Comparison of ENCODE assay signal across 13 cellular contexts in genomic region chr11:64990222-64990918, GRCh38. TPM values are rescaled to one million over a fixed set of nuclear protein-coding genes. Genes with fewer than 3 reads are reported as not detected.
DNase-seq lines count a peak whose midpoint lies in the region; ATAC-seq and TF ChIP-seq lines count a peak whose summit lies in the region.
"Had no signal": no experiment of that assay in that cellular context is flagged by ENCODE, and none has a peak within 500 bp of the region (broad histone marks: within the 10 kb centered on the region; RNA-seq: fewer than 3 reads in every experiment).

No MANE protein-coding gene starts in this region.

- H3K27me3 Mint-ChIP-seq in CD4-positive, alpha-beta memory T cell, result peaks cover 0 to 3% of the 10 kb centered on the region in 2 donors
- peaks cover 6% of the 10 kb centered on the region for H3K27me3 Mint-ChIP-seq in neural progenitor cell (ENCODE audit: insufficient read depth, low read depth)

- H3K36me3 ChIP-seq in CD4-positive, alpha-beta memory T cell (ENCODE audit: insufficient read depth, low read length), result no peaks in the 10 kb centered on the region
- no peaks in the 10 kb centered on the region for H3K36me3 ChIP-seq in neural progenitor cell

- H3K4me3 Mint-ChIP-seq in CD4-positive, alpha-beta memory T cell, result peak overlapping the region in 5 of 8 donors; percentile 30 to 74 (median 66)
- H3K4me3 Mint-ChIP-seq in neural progenitor cell, result no peak overlapping the region

- no peaks in the 10 kb centered on the region for H3K9me3 Mint-ChIP-seq in CD4-positive, alpha-beta memory T cell
- H3K9me3 Mint-ChIP-seq in neural progenitor cell, result peaks cover 2% of the 10 kb centered on the region

- H3K36me3 Mint-ChIP-seq in CD4-positive, alpha-beta memory T cell, result no peaks in the 10 kb centered on the region
- no peaks in the 10 kb centered on the region for H3K36me3 Mint-ChIP-seq in neural progenitor cell

- no peaks in the 10 kb centered on the region for H3F3A ChIP-seq in neural progenitor cell (ENCODE audit: low read depth)

- no peak overlapping the region for H3K4me2 ChIP-seq in neural progenitor cell
- H3K4me2 ChIP-seq: PC-9 had no signal

- H3K79me2 ChIP-seq in neural progenitor cell (ENCODE audit: low read depth), result no peaks in the 10 kb centered on the region

- no peak overlapping the region for H2AFZ ChIP-seq in neural progenitor cell (replicated peaks)
- H2AFZ ChIP-seq: PC-9 had no signal

- H3K4me1 ChIP-seq in CD4-positive, alpha-beta memory T cell (ENCODE audit: insufficient read depth, low read length), result peaks cover 16% of the 10 kb centered on the region
- no peaks in the 10 kb centered on the region for H3K4me1 ChIP-seq in neural progenitor cell

- TF ChIP-seq CTCF in fibroblast of pulmonary artery (IDR thresholded peaks at IDR 0.05; ENCODE audit: low read length, missing control alignments), result no peak
- TF ChIP-seq CTCF in neural progenitor cell (IDR thresholded peaks at IDR 0.05), result no peak

- POLR2A ChIA-PET in CD4-positive, alpha-beta memory T cell (lab: Charles Lee; ENCODE audit: partially characterized antibody), result no interaction called here

- peak overlapping the region in 5 of 7 donors; percentile 13 to 69 (median 47) for H3K27ac Mint-ChIP-seq in CD4-positive, alpha-beta memory T cell
- H3K27ac Mint-ChIP-seq in neural progenitor cell, result peak overlapping the region; percentile 36

- no peaks in the 10 kb centered on the region for H3K9me3 ChIP-seq in CD4-positive, alpha-beta memory T cell (ENCODE audit: control insufficient read depth in 1 of 2, low read length in 2 of 2)
- no peaks in the 10 kb centered on the region for H3K9me3 ChIP-seq in neural progenitor cell (ENCODE audit: low read depth)

- H3K4me3 ChIP-seq in CD4-positive, alpha-beta memory T cell (ENCODE audit: low read length in 2 of 2), result no peak overlapping the region
- H3K4me3 ChIP-seq in fibroblast of pulmonary artery (replicated peaks; ENCODE audit: low read depth, low read length) (no peak overlapping the region), neural progenitor cell (no peak overlapping the region)
- H3K4me3 ChIP-seq: PC-9 had no signal

- H3K9ac ChIP-seq in neural progenitor cell, result no peak overlapping the region

- no peak for ATAC-seq in HG02588 (IDR thresholded peaks at IDR 0.05; ENCODE audit: unreplicated experiment)
- no peak for ATAC-seq in HG02642 (IDR thresholded peaks at IDR 0.05; ENCODE audit: poor library complexity, unreplicated experiment)

- no peak overlapping the region for H3K27ac ChIP-seq in CD4-positive, alpha-beta memory T cell (ENCODE audit: low read depth, low read length)
- H3K27ac ChIP-seq in neural progenitor cell, result no peak overlapping the region
- H3K27ac ChIP-seq: PC-9 had no signal

- no peaks in the 10 kb centered on the region for H4K20me1 ChIP-seq in neural progenitor cell (ENCODE audit: low read depth)

- no peak for DNase-seq in CD4-positive, alpha-beta memory T cell
- DNase-seq in NOMO-1 treated with dmso at 0.1 percent for 144 hours (lab: John Stamatoyannopoulos, UW; ENCODE audit: unreplicated experiment) (peak; percentile 29), fibroblast of pulmonary artery (ENCODE audit: low read depth) (peak; percentile 53), neural progenitor cell (ENCODE audit: low spot score) (no peak), NCI-H1105 treated with DMSO at 0.1 percent for 48 hours (lab: John Stamatoyannopoulos, UW) (no peak), HCEC 1CT (no peak)
- DNase-seq: COR-L47; KG1; kidney glomerular epithelial cell; PC-9; stimulated activated CD4-positive, alpha-beta T cell treated with anti-CD3 and anti-CD28 coated beads, Interleukin-4, amount 100 ng/mL, for 1 hour had no signal

- H3K27me3 ChIP-seq in CD4-positive, alpha-beta memory T cell (ENCODE audit: insufficient read depth, low read length), result no peaks in the 10 kb centered on the region
- no peaks in the 10 kb centered on the region for H3K27me3 ChIP-seq in neural progenitor cell

- CTCF ChIA-PET in CD4-positive, alpha-beta memory T cell (lab: Charles Lee; ENCODE audit: partially characterized antibody), result no interaction called here

- peaks cover 8 to 25% (median 16%) of the 10 kb centered on the region in 4 donors for H3K4me1 Mint-ChIP-seq in CD4-positive, alpha-beta memory T cell
- peaks cover 6% of the 10 kb centered on the region for H3K4me1 Mint-ChIP-seq in neural progenitor cell

- intact Hi-C loops in CD4-positive, alpha-beta memory T cell (cut with micrococcal nuclease), result no loop called here

RNA-seq across cellular contexts. Expression of gene BATF2, which starts 6.4 kb away (rescaled TPM):
- total RNA-seq in CD4-positive, alpha-beta memory T cell, result under 1 TPM in 1 of 2 experiments, not detected in 1; 0.17 TPM
- not detected for polyA plus RNA-seq in CD4-positive, alpha-beta memory T cell
- 0.28 TPM in 1 of 2 replicates, not detected in the other for total RNA-seq in neural progenitor cell (ENCODE audit: low replicate concordance)

RNA-seq across cellular contexts. Expression of gene MAJIN, which starts 18.5 kb away (rescaled TPM):
- under 1 TPM; 0.44 to 0.91 TPM for total RNA-seq in CD4-positive, alpha-beta memory T cell
- not detected for polyA plus RNA-seq in CD4-positive, alpha-beta memory T cell
- 0.06 TPM in 1 of 2 replicates, not detected in the other for total RNA-seq in neural progenitor cell (ENCODE audit: low replicate concordance)

RNA-seq across cellular contexts. Expression of gene ARL2, which starts 23.6 kb away (rescaled TPM):
- total RNA-seq in CD4-positive, alpha-beta memory T cell, result 10 to 100 TPM; 30.6 to 32.3 TPM
- polyA plus RNA-seq in CD4-positive, alpha-beta memory T cell, result 100 to 1,000 TPM in 1 of 2 donors, 10 to 100 TPM in 1; 83.5 to 114 TPM
- 171 and 287 TPM in 2 replicates for total RNA-seq in neural progenitor cell (ENCODE audit: low replicate concordance)

RNA-seq across cellular contexts. Expression of gene SNX15, which starts 36.9 kb away (rescaled TPM):
- 10 to 100 TPM; 24.5 to 26.7 TPM for total RNA-seq in CD4-positive, alpha-beta memory T cell
- polyA plus RNA-seq in CD4-positive, alpha-beta memory T cell, result 10 to 100 TPM; 19.8 to 23.2 TPM
- 10.7 and 16.8 TPM in 2 replicates for total RNA-seq in neural progenitor cell (ENCODE audit: low replicate concordance)

RNA-seq across cellular contexts. Expression of gene SAC3D1, which starts 50.6 kb away (rescaled TPM):
- 10 to 100 TPM in 1 of 2 experiments, 1 to 10 TPM in 1; 9.4 to 10.5 TPM for total RNA-seq in CD4-positive, alpha-beta memory T cell
- 10 to 100 TPM in 1 of 2 donors, 1 to 10 TPM in 1; 6.8 to 10.6 TPM for polyA plus RNA-seq in CD4-positive, alpha-beta memory T cell
- 3.0 and 13.2 TPM in 2 replicates for total RNA-seq in neural progenitor cell (ENCODE audit: low replicate concordance)

Comparison
In these comparisons a context has a peak if more than half of its experiments do, and no peak if none do; other contexts are left out.
1. DNase-seq: peak in NOMO-1 treated with dmso at 0.1 percent for 144 hours (single experiment) and fibroblast of pulmonary artery (single experiment); none in CD4-positive, alpha-beta memory T cell (0 of 5), neural progenitor cell (single experiment), NCI-H1105 treated with DMSO at 0.1 percent for 48 hours (single experiment) and HCEC 1CT (single experiment).